ENCODE assay signal across 10 cellular contexts in genomic region chr13:76709851-76710250, GRCh38.
"Had no signal": no experiment of that assay in that cellular context is flagged by ENCODE, and none has a peak within 500 bp of the region (broad histone marks: within the 10 kb centered on the region; RNA-seq: fewer than 3 reads in every experiment).

No MANE protein-coding gene starts in this region.

- H3K4me3 ChIP-seq: cardiac muscle cell, heart right ventricle, sigmoid colon had no signal

- H3K36me3 ChIP-seq: cardiac muscle cell, heart right ventricle, sigmoid colon had no signal

- ATAC-seq: activated CD4-positive, alpha-beta T cell treated with anti-CD3 and anti-CD28 coated beads for 36 hours; heart right ventricle; natural killer cell treated with Interleukin-12 subunit alpha and Interleukin-12 subunit beta and Interleukin-15 and Interleukin-18, amount 100 ng/mL, for 72 hours; stimulated activated naive B cell treated with anti-CD40 and anti-IgM and Interleukin-4, amounts not matched to agents 10 μg/mL and 1 μg/mL and 100 μg/mL, for 72 hours; WTC11 had no signal

- DNase-seq: activated CD4-positive, alpha-beta T cell treated with anti-CD3 and anti-CD28 coated beads for 36 hours; activated CD4-positive, alpha-beta T cell treated with anti-CD3 and anti-CD28 coated beads, Interleukin-2, amount 50 U/mL, for 48 hours; activated T-cell treated with anti-CD3 and anti-CD28 coated beads for 4 hours; heart right ventricle; kidney glomerular epithelial cell; sigmoid colon; stimulated activated naive B cell treated with anti-CD40 and anti-IgM and Interleukin-4, amounts not matched to agents 10 μg/mL and 1 μg/mL and 100 μg/mL, for 72 hours had no signal

- H3K27me3 ChIP-seq: cardiac muscle cell, heart right ventricle, sigmoid colon had no signal

- H3K27ac ChIP-seq: cardiac muscle cell had no signal

- H3K9me3 ChIP-seq: heart right ventricle, sigmoid colon had no signal
